13 cellular contexts compared by ENCODE assay signal in the genomic region with DNA sequence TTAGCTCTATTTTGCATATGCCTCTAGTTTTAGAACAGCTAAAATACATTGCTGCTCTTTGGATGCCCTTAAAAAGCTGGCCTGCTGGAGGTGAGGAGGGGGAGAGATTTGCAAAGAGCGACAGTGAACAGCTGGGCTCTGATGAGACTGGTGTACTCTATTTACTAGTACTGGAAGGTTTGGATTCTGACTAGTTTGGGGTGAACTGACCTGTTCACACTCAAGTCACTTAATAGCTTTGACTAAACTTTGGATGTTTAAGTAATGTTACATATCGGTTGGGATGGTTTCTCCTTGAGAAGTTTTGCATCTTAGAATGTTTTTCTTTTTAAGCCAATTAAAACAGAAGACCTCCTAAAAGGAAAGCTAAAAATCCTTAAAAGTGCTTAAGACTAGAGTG.
DNase-seq lines count a peak whose midpoint lies in the region; ATAC-seq and TF ChIP-seq lines count a peak whose summit lies in the region.
"Had no signal": no experiment of that assay in that cellular context is flagged by ENCODE, and none has a peak within 500 bp of the region (broad histone marks: within the 10 kb centered on the region; RNA-seq: fewer than 3 reads in every experiment).

No MANE protein-coding gene starts in this region.

- 51 to 60% methylated on average over 2 of the region's 2 CpGs for WGBS in esophagus squamous epithelium, 2 donors

- H3K36me3 Mint-ChIP-seq in activated naive CD4-positive, alpha-beta T cell treated with anti-CD3 and anti-CD28 coated beads, Interleukin-2, amount 50 U/mL, for 24 hours, result peaks cover 4% of the 10 kb centered on the region
- H3K36me3 Mint-ChIP-seq in activated naive CD4-positive, alpha-beta T cell treated with anti-CD3 and anti-CD28 coated beads, Interleukin-2, amount 50 U/mL, for 72 hours, result no peaks in the 10 kb centered on the region

- no peaks in the 10 kb centered on the region for H3K27me3 Mint-ChIP-seq in activated naive CD4-positive, alpha-beta T cell treated with anti-CD3 and anti-CD28 coated beads, Interleukin-2, amount 50 U/mL, for 24 hours

- H3K4me3 ChIP-seq in esophagus squamous epithelium, result no peak overlapping the region
- H3K4me3 ChIP-seq: MG63, SJSA1 had no signal

- H3K4me1 ChIP-seq in esophagus squamous epithelium, result peaks cover 0 to 55% (median 14%) of the 10 kb centered on the region in 3 donors
- H3K4me1 ChIP-seq: SJSA1 had no signal

- no peak for TF ChIP-seq POLR2A in esophagus squamous epithelium (IDR thresholded peaks at IDR 0.05)

- TF ChIP-seq CTCF in VCaP (conservative IDR thresholded peaks at IDR 0.05) (no peak), esophagus squamous epithelium (IDR thresholded peaks at IDR 0.05) (no peak)

- peak overlapping the region; percentile 34; the same call in 1 of the 2 replicates for H3K27ac ChIP-seq in VCaP
- H3K27ac ChIP-seq in esophagus squamous epithelium, result peak overlapping the region; percentile 17 to 81 (median 54)
- H3K27ac ChIP-seq: KMS-11, SJSA1 had no signal

- peaks cover 22% of the 10 kb centered on the region for H3K4me1 Mint-ChIP-seq in activated naive CD4-positive, alpha-beta T cell treated with anti-CD3 and anti-CD28 coated beads, Interleukin-2, amount 50 U/mL, for 24 hours

- peak overlapping the region; percentile 10 for H3K27ac Mint-ChIP-seq in activated naive CD4-positive, alpha-beta T cell treated with anti-CD3 and anti-CD28 coated beads, Interleukin-2, amount 50 U/mL, for 24 hours
- no peak overlapping the region for H3K27ac Mint-ChIP-seq in activated naive CD4-positive, alpha-beta T cell treated with anti-CD3 and anti-CD28 coated beads, Interleukin-2, amount 50 U/mL, for 72 hours

- ATAC-seq in activated naive CD4-positive, alpha-beta T cell treated with anti-CD3 and anti-CD28 coated beads, Interleukin-2, amount 50 U/mL, for 72 hours, result no peak
- ATAC-seq in GM19455 (IDR thresholded peaks at IDR 0.05; ENCODE audit: unreplicated experiment) (no peak), HG02678 (IDR thresholded peaks at IDR 0.05; ENCODE audit: unreplicated experiment) (no peak)

- H3K4me3 Mint-ChIP-seq in activated naive CD4-positive, alpha-beta T cell treated with anti-CD3 and anti-CD28 coated beads, Interleukin-2, amount 50 U/mL, for 24 hours, result no peak overlapping the region

- H3K36me3 ChIP-seq in esophagus squamous epithelium, result peaks cover 0 to 17% (median 0%) of the 10 kb centered on the region in 3 donors

- no peaks in the 10 kb centered on the region for H3K9me3 ChIP-seq in esophagus squamous epithelium
- H3K9me3 ChIP-seq: MG63, SJSA1 had no signal

- DNase-seq in activated naive CD4-positive, alpha-beta T cell treated with anti-CD3 and anti-CD28 coated beads, Interleukin-2, amount 50 U/mL, for 72 hours (ENCODE audit: low spot score in 2 of 2), result no peak
- DNase-seq in esophagus squamous epithelium (lab: John Stamatoyannopoulos, UW), result no peak
- DNase-seq in NCI-H1105 (lab: John Stamatoyannopoulos, UW), result no peak
- DNase-seq: AML-193, DND-41, NCI-H1930 had no signal

- H3K27me3 ChIP-seq in esophagus squamous epithelium, result no peaks in the 10 kb centered on the region
- H3K27me3 ChIP-seq: MG63, SJSA1 had no signal

- no peaks in the 10 kb centered on the region for H3K9me3 Mint-ChIP-seq in activated naive CD4-positive, alpha-beta T cell treated with anti-CD3 and anti-CD28 coated beads, Interleukin-2, amount 50 U/mL, for 24 hours
- H3K9me3 Mint-ChIP-seq in activated naive CD4-positive, alpha-beta T cell treated with anti-CD3 and anti-CD28 coated beads, Interleukin-2, amount 50 U/mL, for 72 hours, result no peaks in the 10 kb centered on the region

- intact Hi-C loops in esophagus squamous epithelium (cut with DNase I), result loop anchor here (5.0 kb wide), 1 partner anchor 167 kb away; no protein-coding TSS in a partner anchor
